ENCODE assay signal across 1 cellular context in the genomic region with DNA sequence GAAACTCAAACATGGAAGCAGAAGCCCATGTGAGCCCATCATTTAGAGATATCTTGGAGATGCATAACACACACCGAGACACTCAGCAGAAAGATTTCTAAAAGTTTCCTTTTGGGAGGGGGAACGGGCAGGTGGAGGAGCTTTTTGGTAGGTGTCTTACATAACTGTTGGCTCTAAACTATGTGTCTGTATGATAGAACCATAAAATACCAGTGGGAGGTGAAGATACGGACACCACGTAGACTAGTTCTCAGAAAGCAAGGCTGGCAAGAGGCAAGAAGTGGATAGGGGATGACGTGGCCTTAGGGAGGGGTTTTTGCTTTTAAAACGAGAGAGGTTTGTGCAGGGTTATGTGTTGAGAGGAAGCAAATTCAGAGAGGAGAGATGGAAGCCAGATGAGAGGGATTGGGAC.
A peak's percentile ranks its signal among the peaks of the same experiment; 100 is the strongest.
TF ChIP-seq lines count a peak whose summit lies in the region.

No MANE protein-coding gene starts in this region.

TF ChIP-seq in K562, 482 proteins besides CTCF, POLR2A, EP300 and RAD21 (continued from another document):
- TF ChIP-seq, protein P1, sequence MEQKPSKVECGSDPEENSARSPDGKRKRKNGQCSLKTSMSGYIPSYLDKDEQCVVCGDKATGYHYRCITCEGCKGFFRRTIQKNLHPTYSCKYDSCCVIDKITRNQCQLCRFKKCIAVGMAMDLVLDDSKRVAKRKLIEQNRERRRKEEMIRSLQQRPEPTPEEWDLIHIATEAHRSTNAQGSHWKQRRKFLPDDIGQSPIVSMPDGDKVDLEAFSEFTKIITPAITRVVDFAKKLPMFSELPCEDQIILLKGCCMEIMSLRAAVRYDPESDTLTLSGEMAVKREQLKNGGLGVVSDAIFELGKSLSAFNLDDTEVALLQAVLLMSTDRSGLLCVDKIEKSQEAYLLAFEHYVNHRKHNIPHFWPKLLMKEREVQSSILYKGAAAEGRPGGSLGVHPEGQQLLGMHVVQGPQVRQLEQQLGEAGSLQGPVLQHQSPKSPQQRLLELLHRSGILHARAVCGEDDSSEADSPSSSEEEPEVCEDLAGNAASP (IDR thresholded peaks at IDR 0.05) = no peak
- TF ChIP-seq, protein P2, sequence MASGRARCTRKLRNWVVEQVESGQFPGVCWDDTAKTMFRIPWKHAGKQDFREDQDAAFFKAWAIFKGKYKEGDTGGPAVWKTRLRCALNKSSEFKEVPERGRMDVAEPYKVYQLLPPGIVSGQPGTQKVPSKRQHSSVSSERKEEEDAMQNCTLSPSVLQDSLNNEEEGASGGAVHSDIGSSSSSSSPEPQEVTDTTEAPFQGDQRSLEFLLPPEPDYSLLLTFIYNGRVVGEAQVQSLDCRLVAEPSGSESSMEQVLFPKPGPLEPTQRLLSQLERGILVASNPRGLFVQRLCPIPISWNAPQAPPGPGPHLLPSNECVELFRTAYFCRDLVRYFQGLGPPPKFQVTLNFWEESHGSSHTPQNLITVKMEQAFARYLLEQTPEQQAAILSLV (tag; IDR thresholded peaks at IDR 0.05) = 0 out of 2 replicates have a peak, but pooled peaks have one; percentile 19
- TF ChIP-seq SMAD1 (IDR thresholded peaks at IDR 0.05; ENCODE audit: low read depth, low read length, partially characterized antibody) (peak; percentile 19), ZNF146 (CRISPR knock-in tag; IDR thresholded peaks at IDR 0.05; ENCODE audit: unreplicated experiment) (no peak), KDM5B (IDR thresholded peaks at IDR 0.05; ENCODE audit: insufficient replicate concordance, low read depth, low read length) (no peak), COPS2 (conservative IDR thresholded peaks at IDR 0.05) (no peak), PHB2 (IDR thresholded peaks at IDR 0.05; ENCODE audit: low read depth) (no peak), CXXC5 (CRISPR knock-in tag; IDR thresholded peaks at IDR 0.05) (peak; percentile 69), TRIM28 (IDR thresholded peaks at IDR 0.05) (0 out of 2 replicates have a peak, but pooled peaks have one; percentile 45), ZNF589 (CRISPR knock-in tag; IDR thresholded peaks at IDR 0.05; ENCODE audit: low read depth) (no peak), FUS (optimal IDR thresholded peaks at IDR 0.05; ENCODE audit: low read depth, low read length) (no peak), HNRNPUL1 (IDR thresholded peaks at IDR 0.05; ENCODE audit: low read length) (no peak), ZNF699 (CRISPR knock-in tag; IDR thresholded peaks at IDR 0.05; ENCODE audit: insufficient replicate concordance) (no peak), HMG20B (CRISPR knock-in tag; IDR thresholded peaks at IDR 0.05) (no peak), RBFOX2 (IDR thresholded peaks at IDR 0.05; ENCODE audit: low read depth, low read length) (no peak), MAZ (CRISPR knock-in tag; conservative IDR thresholded peaks at IDR 0.05 in 1 of 2, IDR thresholded peaks at IDR 0.05 in 1 of 2) (peak in 1 of 2 experiments; percentile 46; a peak in 1 of 4 replicates), ZSCAN29 (IDR thresholded peaks at IDR 0.05) (no peak), HIVEP1 (CRISPR knock-in tag; IDR thresholded peaks at IDR 0.05) (no peak), SIRT6 (IDR thresholded peaks at IDR 0.05; ENCODE audit: low read depth, low read length) (no peak)
- TF ChIP-seq, protein P3, sequence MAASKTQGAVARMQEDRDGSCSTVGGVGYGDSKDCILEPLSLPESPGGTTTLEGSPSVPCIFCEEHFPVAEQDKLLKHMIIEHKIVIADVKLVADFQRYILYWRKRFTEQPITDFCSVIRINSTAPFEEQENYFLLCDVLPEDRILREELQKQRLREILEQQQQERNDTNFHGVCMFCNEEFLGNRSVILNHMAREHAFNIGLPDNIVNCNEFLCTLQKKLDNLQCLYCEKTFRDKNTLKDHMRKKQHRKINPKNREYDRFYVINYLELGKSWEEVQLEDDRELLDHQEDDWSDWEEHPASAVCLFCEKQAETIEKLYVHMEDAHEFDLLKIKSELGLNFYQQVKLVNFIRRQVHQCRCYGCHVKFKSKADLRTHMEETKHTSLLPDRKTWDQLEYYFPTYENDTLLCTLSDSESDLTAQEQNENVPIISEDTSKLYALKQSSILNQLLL (CRISPR knock-in tag; IDR thresholded peaks at IDR 0.05; ENCODE audit: borderline replicate concordance) = no peak
- TF ChIP-seq, protein P4, sequence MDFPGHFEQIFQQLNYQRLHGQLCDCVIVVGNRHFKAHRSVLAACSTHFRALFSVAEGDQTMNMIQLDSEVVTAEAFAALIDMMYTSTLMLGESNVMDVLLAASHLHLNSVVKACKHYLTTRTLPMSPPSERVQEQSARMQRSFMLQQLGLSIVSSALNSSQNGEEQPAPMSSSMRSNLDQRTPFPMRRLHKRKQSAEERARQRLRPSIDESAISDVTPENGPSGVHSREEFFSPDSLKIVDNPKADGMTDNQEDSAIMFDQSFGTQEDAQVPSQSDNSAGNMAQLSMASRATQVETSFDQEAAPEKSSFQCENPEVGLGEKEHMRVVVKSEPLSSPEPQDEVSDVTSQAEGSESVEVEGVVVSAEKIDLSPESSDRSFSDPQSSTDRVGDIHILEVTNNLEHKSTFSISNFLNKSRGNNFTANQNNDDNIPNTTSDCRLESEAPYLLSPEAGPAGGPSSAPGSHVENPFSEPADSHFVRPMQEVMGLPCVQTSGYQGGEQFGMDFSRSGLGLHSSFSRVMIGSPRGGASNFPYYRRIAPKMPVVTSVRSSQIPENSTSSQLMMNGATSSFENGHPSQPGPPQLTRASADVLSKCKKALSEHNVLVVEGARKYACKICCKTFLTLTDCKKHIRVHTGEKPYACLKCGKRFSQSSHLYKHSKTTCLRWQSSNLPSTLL (IDR thresholded peaks at IDR 0.05) = no peak
- TF ChIP-seq, protein P5, sequence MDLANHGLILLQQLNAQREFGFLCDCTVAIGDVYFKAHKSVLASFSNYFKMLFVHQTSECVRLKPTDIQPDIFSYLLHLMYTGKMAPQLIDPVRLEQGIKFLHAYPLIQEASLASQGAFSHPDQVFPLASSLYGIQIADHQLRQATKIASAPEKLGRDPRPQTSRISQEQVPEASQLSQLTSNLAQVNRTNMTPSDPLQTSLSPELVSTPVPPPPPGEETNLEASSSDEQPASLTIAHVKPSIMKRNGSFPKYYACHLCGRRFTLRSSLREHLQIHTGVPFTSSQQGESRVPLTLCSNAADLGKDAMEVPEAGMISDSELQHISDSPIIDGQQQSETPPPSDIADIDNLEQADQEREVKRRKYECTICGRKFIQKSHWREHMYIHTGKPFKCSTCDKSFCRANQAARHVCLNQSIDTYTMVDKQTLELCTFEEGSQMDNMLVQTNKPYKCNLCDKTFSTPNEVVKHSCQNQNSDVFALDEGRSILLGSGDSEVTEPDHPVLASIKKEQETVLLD (IDR thresholded peaks at IDR 0.05) = no peak; the same call in 1 of the 2 replicates
- TF ChIP-seq, protein P6, sequence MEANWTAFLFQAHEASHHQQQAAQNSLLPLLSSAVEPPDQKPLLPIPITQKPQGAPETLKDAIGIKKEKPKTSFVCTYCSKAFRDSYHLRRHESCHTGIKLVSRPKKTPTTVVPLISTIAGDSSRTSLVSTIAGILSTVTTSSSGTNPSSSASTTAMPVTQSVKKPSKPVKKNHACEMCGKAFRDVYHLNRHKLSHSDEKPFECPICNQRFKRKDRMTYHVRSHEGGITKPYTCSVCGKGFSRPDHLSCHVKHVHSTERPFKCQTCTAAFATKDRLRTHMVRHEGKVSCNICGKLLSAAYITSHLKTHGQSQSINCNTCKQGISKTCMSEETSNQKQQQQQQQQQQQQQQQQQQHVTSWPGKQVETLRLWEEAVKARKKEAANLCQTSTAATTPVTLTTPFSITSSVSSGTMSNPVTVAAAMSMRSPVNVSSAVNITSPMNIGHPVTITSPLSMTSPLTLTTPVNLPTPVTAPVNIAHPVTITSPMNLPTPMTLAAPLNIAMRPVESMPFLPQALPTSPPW (CRISPR knock-in tag; IDR thresholded peaks at IDR 0.05) = 0 out of 2 replicates have a peak, but pooled peaks have one; percentile 20
- TF ChIP-seq, protein P7, sequence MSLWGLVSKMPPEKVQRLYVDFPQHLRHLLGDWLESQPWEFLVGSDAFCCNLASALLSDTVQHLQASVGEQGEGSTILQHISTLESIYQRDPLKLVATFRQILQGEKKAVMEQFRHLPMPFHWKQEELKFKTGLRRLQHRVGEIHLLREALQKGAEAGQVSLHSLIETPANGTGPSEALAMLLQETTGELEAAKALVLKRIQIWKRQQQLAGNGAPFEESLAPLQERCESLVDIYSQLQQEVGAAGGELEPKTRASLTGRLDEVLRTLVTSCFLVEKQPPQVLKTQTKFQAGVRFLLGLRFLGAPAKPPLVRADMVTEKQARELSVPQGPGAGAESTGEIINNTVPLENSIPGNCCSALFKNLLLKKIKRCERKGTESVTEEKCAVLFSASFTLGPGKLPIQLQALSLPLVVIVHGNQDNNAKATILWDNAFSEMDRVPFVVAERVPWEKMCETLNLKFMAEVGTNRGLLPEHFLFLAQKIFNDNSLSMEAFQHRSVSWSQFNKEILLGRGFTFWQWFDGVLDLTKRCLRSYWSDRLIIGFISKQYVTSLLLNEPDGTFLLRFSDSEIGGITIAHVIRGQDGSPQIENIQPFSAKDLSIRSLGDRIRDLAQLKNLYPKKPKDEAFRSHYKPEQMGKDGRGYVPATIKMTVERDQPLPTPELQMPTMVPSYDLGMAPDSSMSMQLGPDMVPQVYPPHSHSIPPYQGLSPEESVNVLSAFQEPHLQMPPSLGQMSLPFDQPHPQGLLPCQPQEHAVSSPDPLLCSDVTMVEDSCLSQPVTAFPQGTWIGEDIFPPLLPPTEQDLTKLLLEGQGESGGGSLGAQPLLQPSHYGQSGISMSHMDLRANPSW (CRISPR knock-in tag; IDR thresholded peaks at IDR 0.05) = no peak
